19 cellular contexts compared by ENCODE assay signal in the genomic region with DNA sequence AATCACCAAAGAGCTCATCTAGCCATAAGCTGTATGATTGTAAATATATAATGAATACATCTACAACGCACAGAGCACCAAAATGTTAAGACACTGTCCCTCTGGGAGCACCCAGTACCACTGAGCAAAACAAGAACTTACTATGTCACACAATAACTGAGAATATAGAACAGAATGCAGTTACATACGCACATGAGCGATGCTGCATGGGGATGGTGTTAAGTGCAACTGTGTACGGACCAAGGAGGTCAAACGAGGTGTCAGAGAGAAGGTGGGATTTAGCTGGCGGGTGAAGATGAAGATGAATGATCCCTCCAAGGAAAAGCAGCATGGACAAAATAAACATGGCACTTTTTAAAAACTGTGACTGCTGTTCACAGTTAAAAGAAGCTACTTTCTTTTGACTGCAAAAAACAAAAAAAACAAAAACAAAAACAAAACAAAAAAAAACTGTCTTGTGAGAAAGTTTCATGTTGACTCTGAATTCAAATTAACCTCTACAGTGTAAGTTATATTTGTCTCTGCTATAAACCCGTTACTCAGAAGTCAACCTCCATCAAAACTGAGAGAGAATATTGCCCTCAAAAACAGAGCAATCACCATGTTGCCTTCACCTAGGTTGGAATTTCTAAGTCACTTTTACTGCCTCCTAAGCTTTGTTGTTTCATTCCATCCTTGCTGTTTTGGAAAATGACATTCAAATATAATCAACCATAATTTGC.
A peak's percentile ranks its signal among the peaks of the same experiment; 100 is the strongest.
DNase-seq lines count a peak whose midpoint lies in the region; ATAC-seq, FAIRE-seq and TF ChIP-seq lines count a peak whose summit lies in the region.
"Had no signal": no experiment of that assay in that cellular context is flagged by ENCODE, and none has a peak within 500 bp of the region (broad histone marks: within the 10 kb centered on the region; RNA-seq: fewer than 3 reads in every experiment).

No MANE protein-coding gene starts in this region.

- H4K8ac ChIP-seq in H1 (ENCODE audit: extremely low read depth, insufficient read depth, low read length): no peak overlapping the region

- no peak overlapping the region for H3K4ac ChIP-seq in H1 (replicated peaks; ENCODE audit: insufficient read length, low read depth, low read length)

- no peaks in the 10 kb centered on the region for H3K23me2 ChIP-seq in H1 (ENCODE audit: low read depth, low read length)

- no peak overlapping the region for H2BK15ac ChIP-seq in H1 (ENCODE audit: low read length)

- peaks cover 0 to 3% (median 0%) of the 10 kb centered on the region in 4 experiments; a peak in 1 of 8 replicates for H3K36me3 ChIP-seq in H1 (ENCODE audit: control insufficient read depth in 2 of 4, insufficient read depth in 4 of 4, low read length in 3 of 4)
- no peaks in the 10 kb centered on the region for H3K36me3 ChIP-seq in testis (ENCODE audit: low read depth, missing control alignments)
- H3K36me3 ChIP-seq in CD8-positive, alpha-beta memory T cell (ENCODE audit: insufficient read depth, low read length): no peaks in the 10 kb centered on the region

- peaks cover 0 to 24% (median 15%) of the 10 kb centered on the region in 3 donors for H3K4me1 Mint-ChIP-seq in CD8-positive, alpha-beta memory T cell

- TF ChIP-seq CTCF in H1 (IDR thresholded peaks at IDR 0.05; ENCODE audit: control extremely low read depth in 1 of 3, insufficient read depth in 1 of 3, low read depth in 1 of 3, low read length in 3 of 3) (no peak), testis (IDR thresholded peaks at IDR 0.05) (no peak)

- TF ChIP-seq EP300 in H1 (IDR thresholded peaks at IDR 0.05; ENCODE audit: borderline replicate concordance in 1 of 2, low read depth in 2 of 2, low read length in 2 of 2): no peak

- no peak overlapping the region for H3K14ac ChIP-seq in H1 (ENCODE audit: insufficient read length)

- no peaks in the 10 kb centered on the region for H3K27me3 ChIP-seq in H1 (replicated peaks in 1 of 4; ENCODE audit: control insufficient read depth in 3 of 4, extremely low read depth in 1 of 4, insufficient read depth in 3 of 4, low read length in 3 of 4)
- no peaks in the 10 kb centered on the region for H3K27me3 ChIP-seq in testis
- no peaks in the 10 kb centered on the region for H3K27me3 ChIP-seq in CD8-positive, alpha-beta memory T cell (ENCODE audit: insufficient read depth, low read length, poor library complexity, severe bottlenecking)
- H3K27me3 ChIP-seq: BE2C had no signal

- H2AFZ ChIP-seq in H1 (ENCODE audit: low read length): no peak overlapping the region

- H3K27ac ChIP-seq in H1 (ENCODE audit: low read depth, low read length) (no peak overlapping the region), testis (no peak overlapping the region)
- H3K27ac ChIP-seq in CD8-positive, alpha-beta memory T cell (ENCODE audit: low read depth, low read length): no peak overlapping the region

- H3K36me3 Mint-ChIP-seq in CD8-positive, alpha-beta memory T cell: peaks cover 3 to 13% (median 11%) of the 10 kb centered on the region in 3 donors

- no peak overlapping the region for H3K23ac ChIP-seq in H1 (ENCODE audit: insufficient read length)

- no peaks in the 10 kb centered on the region for H3K27me3 Mint-ChIP-seq in CD8-positive, alpha-beta memory T cell

- no peak overlapping the region for H2BK5ac ChIP-seq in H1 (ENCODE audit: low read depth, low read length)

- no peaks in the 10 kb centered on the region; the same call in 1 of the 2 replicates for H3K79me1 ChIP-seq in H1 (ENCODE audit: low read depth, low read length)

- H3K79me2 ChIP-seq in H1 (ENCODE audit: control insufficient read depth in 1 of 2, insufficient read depth in 2 of 2, low read length in 2 of 2): no peaks in the 10 kb centered on the region; a peak in 1 of 4 replicates

- no peak overlapping the region for H2BK120ac ChIP-seq in H1 (replicated peaks; ENCODE audit: low read depth, low read length)

- H3K9me3 ChIP-seq in H1 (ENCODE audit: insufficient read depth in 2 of 2, low read depth in 1 of 2, low read length in 1 of 2) (no peaks in the 10 kb centered on the region), testis (no peaks in the 10 kb centered on the region)
- no peaks in the 10 kb centered on the region for H3K9me3 ChIP-seq in CD8-positive, alpha-beta memory T cell (ENCODE audit: low read length)
- H3K9me3 ChIP-seq: BE2C had no signal

- intact Hi-C loops in testis (cut with DNase I; ENCODE audit: low total_unique reads): no loop called here

- TF ChIP-seq RAD21 in H1 (IDR thresholded peaks at IDR 0.05 in 1 of 2, conservative IDR thresholded peaks at IDR 0.05 in 1 of 2; ENCODE audit: low read depth in 2 of 2, low read length in 2 of 2): no peak

- no peak overlapping the region for H4K91ac ChIP-seq in H1 (replicated peaks; ENCODE audit: insufficient read length, low read length)

- no peaks in the 10 kb centered on the region for H4K20me1 ChIP-seq in H1 (replicated peaks in 1 of 2; ENCODE audit: control insufficient read depth in 1 of 2, insufficient read depth in 2 of 2, low read length in 2 of 2)

- POLR2A ChIA-PET in H1 (lab: Charles Lee; ENCODE audit: partially characterized antibody): no interaction called here
- POLR2A ChIA-PET in CD8-positive, alpha-beta memory T cell (lab: Charles Lee): no interaction called here

- H3K9me3 Mint-ChIP-seq in CD8-positive, alpha-beta memory T cell: no peaks in the 10 kb centered on the region

- H4K5ac ChIP-seq in H1 (ENCODE audit: insufficient read length, low read depth, low read length): no peak overlapping the region

- ATAC-seq in GM18867 (IDR thresholded peaks at IDR 0.05; ENCODE audit: unreplicated experiment): peak; percentile 77
- ATAC-seq in GM21717 (IDR thresholded peaks at IDR 0.05; ENCODE audit: unreplicated experiment): peak; percentile 57
- peak; percentile 68 for ATAC-seq in HG03442 (IDR thresholded peaks at IDR 0.05; ENCODE audit: unreplicated experiment)
- ATAC-seq: HCT116, HepG2 had no signal

- FAIRE-seq in H1 (lab: Jason Lieb, UNC): peak; percentile 32
- FAIRE-seq: HepG2 had no signal

- H3K18ac ChIP-seq in H1 (ENCODE audit: extremely low read depth, low read length): no peak overlapping the region

- no peak overlapping the region for H3K4me3 Mint-ChIP-seq in CD8-positive, alpha-beta memory T cell

- CTCF ChIA-PET in H1 (lab: Charles Lee; ENCODE audit: partially characterized antibody): interaction anchor here (1.0 to 1.3 kb wide), 3 partner anchors 18 to 218 kb away, joined by 3 read pairs; no protein-coding TSS in a partner anchor
- CTCF ChIA-PET in CD8-positive, alpha-beta memory T cell (lab: Charles Lee): no interaction called here

- H3K27ac Mint-ChIP-seq in CD8-positive, alpha-beta memory T cell: peak overlapping the region in 1 of 8 donors; percentile 3

- peak overlapping the region in 1 of 4 experiments; percentile 50; a peak in 1 of 7 replicates for H3K9ac ChIP-seq in H1 (replicated peaks in 1 of 4; ENCODE audit: extremely low read depth in 1 of 4, low read depth in 3 of 4, low read length in 3 of 4)

- peak overlapping the region; percentile 33; the same call in 1 of the 2 replicates for H2AK5ac ChIP-seq in H1 (ENCODE audit: low read depth, low read length)

- H3K4me3 ChIP-seq in H1 (ENCODE audit: extremely low read depth in 1 of 4, insufficient read depth in 2 of 4, low read depth in 3 of 4, low read length in 4 of 4) (no peak overlapping the region), testis (no peak overlapping the region)
- no peak overlapping the region for H3K4me3 ChIP-seq in CD8-positive, alpha-beta memory T cell (ENCODE audit: low read length)

- no peak for TF ChIP-seq POLR2A in H1 (IDR thresholded peaks at IDR 0.05; ENCODE audit: control extremely low read depth in 1 of 2, low read depth in 2 of 2, low read length in 2 of 2)
- no peak for TF ChIP-seq POLR2A in testis (IDR thresholded peaks at IDR 0.05)

- 90% methylated on average over 7 of the region's 7 CpGs; no CpG with 5 or more reads in 1 of the 2 experiments for WGBS in H1 (ENCODE audit: extremely low coverage in 1 of 2, insufficient coverage in 1 of 2, insufficient read length in 1 of 2, insufficient replicate concordance in 2 of 2, low coverage in 1 of 2, low lambda C conversion rate in 2 of 2, missing lambda C conversion rate in 1 of 2), 2 experiments
- 89 to 95% methylated on average over 7 of the region's 7 CpGs for whole genome bisulfite sequencing in testis, 2 donors

- H3K4me2 ChIP-seq in H1 (ENCODE audit: insufficient read depth in 1 of 2, low read depth in 2 of 2, low read length in 2 of 2): no peak overlapping the region

- DNase-seq in H1 (ENCODE audit: low read depth in 1 of 2, low spot score in 2 of 2): no peak
- DNase-seq in testis: no peak
- no peak for DNase-seq in CD8-positive, alpha-beta memory T cell
- DNase-seq in HUDEP-2 (lab: John Stamatoyannopoulos, UW; ENCODE audit: unreplicated experiment in 76 of 76): no peak
- DNase-seq in SHP77 treated with DMSO at 0.1 percent for 48 hours (lab: John Stamatoyannopoulos, UW): no peak
- DNase-seq: BE2C; Karpas-422; MM.1S; NCI-H1417 treated with DMSO at 0.1 percent for 48 hours; NCI-H2081; NCI-H524; NK-92 treated with Interleukin-12 subunit alpha and Interleukin-12 subunit beta, amount 100 ng/mL, for 24 hours; OCI-M1; T-helper 9 cell had no signal

- no peak overlapping the region for H2BK20ac ChIP-seq in H1 (ENCODE audit: low read length)

- H3K4me1 ChIP-seq in H1 (replicated peaks in 1 of 4; ENCODE audit: control insufficient read depth in 3 of 4, insufficient read depth in 4 of 4, low read length in 3 of 4) (no peaks in the 10 kb centered on the region), testis (peaks cover 7% of the 10 kb centered on the region)
- no peaks in the 10 kb centered on the region for H3K4me1 ChIP-seq in CD8-positive, alpha-beta memory T cell (ENCODE audit: insufficient read depth, low read length)

- no peak overlapping the region for H2BK12ac ChIP-seq in H1 (ENCODE audit: low read depth, low read length)

- no peak overlapping the region for H3K56ac ChIP-seq in H1 (replicated peaks; ENCODE audit: insufficient read length, low read depth, low read length)

TF ChIP-seq in H1, 55 proteins besides CTCF, POLR2A, EP300 and RAD21 (continues in another document):
- TF ChIP-seq CBX8 (IDR thresholded peaks at IDR 0.05; ENCODE audit: borderline replicate concordance, low read depth, low read length) (no peak), CTBP2 (IDR thresholded peaks at IDR 0.05; ENCODE audit: borderline replicate concordance, insufficient read depth, insufficient read length, low read length) (no peak), BCL11A (IDR thresholded peaks at IDR 0.05; ENCODE audit: low read depth in 2 of 2, low read length in 2 of 2) (no peak), NRF1 (IDR thresholded peaks at IDR 0.05; ENCODE audit: low read depth, low read length) (no peak), CBX5 (IDR thresholded peaks at IDR 0.05; ENCODE audit: low read depth, low read length) (no peak), GABPA (IDR thresholded peaks at IDR 0.05; ENCODE audit: borderline replicate concordance, insufficient read depth, low read length) (no peak), KDM1A (IDR thresholded peaks at IDR 0.05; ENCODE audit: borderline replicate concordance, low read length) (no peak), EZH2 (IDR thresholded peaks at IDR 0.05; ENCODE audit: low read depth, low read length, severe bottlenecking) (no peak), KDM5A (IDR thresholded peaks at IDR 0.05; ENCODE audit: low read length) (no peak)
